In the genomic region with DNA sequence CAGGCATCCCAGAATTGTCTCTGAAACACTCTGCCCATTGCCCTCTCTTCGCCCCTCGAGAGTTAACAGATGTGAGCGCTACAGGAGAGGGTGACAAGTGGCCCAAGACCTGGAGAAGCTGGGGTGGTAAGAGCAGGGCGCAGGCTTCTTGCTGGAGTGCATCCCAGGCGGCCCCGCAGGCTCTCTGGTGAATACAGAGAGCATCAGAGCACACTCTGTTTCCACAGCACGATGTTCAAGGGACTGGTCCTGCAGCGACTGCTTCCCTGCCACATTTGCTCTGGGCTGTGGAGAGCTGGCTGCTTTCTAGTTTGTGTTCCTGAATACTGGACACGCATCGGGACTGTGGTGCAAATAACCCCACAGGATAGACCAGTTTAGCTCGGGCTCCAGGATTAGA, we compare ENCODE assay signal across 33 cellular contexts. TPM values are rescaled to one million over a fixed set of nuclear protein-coding genes. Genes with fewer than 3 reads are reported as not detected.
"Had no signal": no experiment of that assay in that cellular context is flagged by ENCODE, and none has a peak within 500 bp of the region (broad histone marks: within the 10 kb centered on the region; RNA-seq: fewer than 3 reads in every experiment).

No MANE protein-coding gene starts in this region.

- H3K36me3 ChIP-seq: left lung, lower lobe of right lung, neutrophil, right atrium auricular region, right lobe of liver, tibial nerve, uterus had no signal

- H3K9me3 ChIP-seq: left lung, lower lobe of right lung, mucosa of descending colon, neutrophil, right atrium auricular region, right lobe of liver, tibial nerve, uterus had no signal

- H3K4me3 Mint-ChIP-seq: immature natural killer cell; naive thymus-derived CD4-positive, alpha-beta T cell; natural killer cell treated with Interleukin-12 subunit alpha and Interleukin-12 subunit beta and Interleukin-15 and Interleukin-18, amount 100 ng/mL, for 72 hours; stimulated activated memory B cell treated with anti-CD40 and anti-IgM and Interleukin-4, amounts not matched to agents 10 μg/mL and 1 μg/mL and 100 μg/mL, for 72 hours; stimulated activated naive CD8-positive, alpha-beta T cell treated with anti-CD3 and anti-CD28 coated beads, Interleukin-15, amount 100 ng/mL, for 72 hours; type B pancreatic cell had no signal

- H3K27ac Mint-ChIP-seq: immature natural killer cell; naive thymus-derived CD4-positive, alpha-beta T cell; natural killer cell treated with Interleukin-12 subunit alpha and Interleukin-12 subunit beta and Interleukin-15 and Interleukin-18, amount 100 ng/mL, for 72 hours; progenitor cell of endocrine pancreas; stimulated activated memory B cell treated with anti-CD40 and anti-IgM and Interleukin-4, amounts not matched to agents 10 μg/mL and 1 μg/mL and 100 μg/mL, for 72 hours; stimulated activated naive CD8-positive, alpha-beta T cell treated with anti-CD3 and anti-CD28 coated beads, Interleukin-15, amount 100 ng/mL, for 72 hours; type B pancreatic cell had no signal

- DNase-seq: hypothalamus; immature natural killer cell; kidney; left colon; left lung; lower lobe of right lung; mammary epithelial cell; mesenchymal stem cell; mucosa of descending colon; naive thymus-derived CD4-positive, alpha-beta T cell; occipital lobe; right lobe of liver; stimulated activated CD4-positive, alpha-beta T cell treated with anti-CD3 and anti-CD28 coated beads, Interleukin-1b, Interleukin-23, amount 100 ng/mL, for 48 hours; stimulated activated CD4-positive, alpha-beta T cell treated with anti-CD3 and anti-CD28 coated beads, Interleukin-2, amount 100 ng/mL, for 48 hours; stimulated activated CD4-positive, alpha-beta T cell treated with anti-CD3 and anti-CD28 coated beads, Interleukin-4, amount 100 ng/mL, for 4 hours; stimulated activated CD8-positive, alpha-beta memory T cell treated with anti-CD3 and anti-CD28 coated beads, Interleukin-4, amount 100 ng/mL, for 48 hours; stimulated activated naive CD4-positive, alpha-beta T cell treated with Interleukin-2 at 50 U/mL for 16 hours; stimulated activated naive CD8-positive, alpha-beta T cell treated with anti-CD3 and anti-CD28 coated beads, Interleukin-15, amount 100 ng/mL, for 72 hours; substantia nigra; uterus had no signal

- H3K4me1 ChIP-seq: left lung, lower lobe of right lung, right atrium auricular region, right lobe of liver, tibial nerve, uterus had no signal

- H3K27me3 ChIP-seq: right atrium auricular region, right lobe of liver, uterus had no signal

- H3K4me2 ChIP-seq: smooth muscle cell had no signal

- H3K27ac ChIP-seq: left lung, lower lobe of right lung, neutrophil, right atrium auricular region, right lobe of liver, tibial nerve, uterus had no signal

- H3K4me3 ChIP-seq: left lung, lower lobe of right lung, mucosa of descending colon, right atrium auricular region, right lobe of liver, smooth muscle cell, tibial nerve, uterus had no signal

- H3K9me3 Mint-ChIP-seq: immature natural killer cell; naive thymus-derived CD4-positive, alpha-beta T cell; natural killer cell treated with Interleukin-12 subunit alpha and Interleukin-12 subunit beta and Interleukin-15 and Interleukin-18, amount 100 ng/mL, for 72 hours; stimulated activated memory B cell treated with anti-CD40 and anti-IgM and Interleukin-4, amounts not matched to agents 10 μg/mL and 1 μg/mL and 100 μg/mL, for 72 hours; stimulated activated naive CD8-positive, alpha-beta T cell treated with anti-CD3 and anti-CD28 coated beads, Interleukin-15, amount 100 ng/mL, for 72 hours; type B pancreatic cell had no signal

- H3K36me3 Mint-ChIP-seq: immature natural killer cell; naive thymus-derived CD4-positive, alpha-beta T cell; natural killer cell treated with Interleukin-12 subunit alpha and Interleukin-12 subunit beta and Interleukin-15 and Interleukin-18, amount 100 ng/mL, for 72 hours; stimulated activated memory B cell treated with anti-CD40 and anti-IgM and Interleukin-4, amounts not matched to agents 10 μg/mL and 1 μg/mL and 100 μg/mL, for 72 hours; type B pancreatic cell had no signal

RNA-seq across cellular contexts. Expression of gene PVALB, which starts 29.2 kb away (rescaled TPM):
- total RNA-seq: left colon; mammary epithelial cell; mucosa of descending colon; naive thymus-derived CD4-positive, alpha-beta T cell; natural killer cell treated with Interleukin-12 subunit alpha and Interleukin-12 subunit beta and Interleukin-15 and Interleukin-18, amount 100 ng/mL, for 72 hours; osteocyte; progenitor cell of endocrine pancreas; pulmonary artery endothelial cell; renal cortical epithelial cell; right atrium auricular region; smooth muscle cell; temporal lobe; tibial nerve had no signal
- polyA plus RNA-seq: immature natural killer cell; mammary epithelial cell; naive thymus-derived CD4-positive, alpha-beta T cell; neural cell; smooth muscle cell had no signal
